ENCODE assay signal across 11 cellular contexts in the genomic region with DNA sequence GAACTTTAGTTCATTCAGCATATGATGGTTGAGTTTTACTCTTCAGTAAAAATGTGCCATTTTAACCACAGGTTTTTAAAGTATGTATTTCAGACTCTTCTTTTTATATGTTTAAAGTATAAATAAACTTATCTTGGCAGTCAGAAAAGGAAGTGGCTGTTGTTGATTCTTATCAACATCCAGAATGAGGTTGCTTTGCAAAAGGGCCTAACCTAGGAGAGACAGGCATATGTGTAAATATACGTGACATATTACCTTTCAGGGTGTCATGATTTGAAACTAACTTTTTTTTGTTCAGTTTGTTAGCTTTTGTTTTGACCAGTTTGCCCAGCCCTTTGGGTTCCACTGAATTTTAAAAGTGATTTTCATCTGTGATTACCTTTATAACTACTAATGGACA. TPM values are rescaled to one million over a fixed set of nuclear protein-coding genes. Genes with fewer than 3 reads are reported as not detected.
DNase-seq lines count a peak whose midpoint lies in the region; ATAC-seq, FAIRE-seq and TF ChIP-seq lines count a peak whose summit lies in the region.
"Had no signal": no experiment of that assay in that cellular context is flagged by ENCODE, and none has a peak within 500 bp of the region (broad histone marks: within the 10 kb centered on the region; RNA-seq: fewer than 3 reads in every experiment).

No MANE protein-coding gene starts in this region.

- no peaks in the 10 kb centered on the region for H3K27me3 ChIP-seq in GM06990 (replicated peaks; ENCODE audit: control insufficient read depth, insufficient read depth, low read length)
- no peaks in the 10 kb centered on the region for H3K27me3 ChIP-seq in KMS-11 (ENCODE audit: insufficient read depth, low read depth)
- no peaks in the 10 kb centered on the region for H3K27me3 ChIP-seq in parathyroid adenoma (ENCODE audit: control insufficient read depth, insufficient read depth, low read length)
- no peaks in the 10 kb centered on the region for H3K27me3 ChIP-seq in uterus

- peaks cover 5% of the 10 kb centered on the region for H3K36me3 Mint-ChIP-seq in activated naive CD8-positive, alpha-beta T cell treated with anti-CD3 and anti-CD28 coated beads, Interleukin-2, amount 50 U/mL, for 24 hours (ENCODE audit: low read depth)

- no peak for TF ChIP-seq POLR2A in uterus (IDR thresholded peaks at IDR 0.05)

- H2AFZ ChIP-seq in KMS-11 (ENCODE audit: low read depth) (no peak overlapping the region), parathyroid adenoma (no peak overlapping the region)

- no peak for ATAC-seq in activated naive CD8-positive, alpha-beta T cell treated with anti-CD3 and anti-CD28 coated beads, Interleukin-2, amount 50 U/mL, for 24 hours
- ATAC-seq: Panc1 had no signal

- peaks cover 2% of the 10 kb centered on the region for H3K36me3 ChIP-seq in GM06990 (ENCODE audit: control insufficient read depth, insufficient read depth, low read length)
- H3K36me3 ChIP-seq in KMS-11 (ENCODE audit: insufficient read depth): no peaks in the 10 kb centered on the region
- H3K36me3 ChIP-seq in parathyroid adenoma (ENCODE audit: control insufficient read depth, insufficient read depth, low read length): no peaks in the 10 kb centered on the region
- no peaks in the 10 kb centered on the region for H3K36me3 ChIP-seq in uterus

- H3K4me3 Mint-ChIP-seq in activated naive CD8-positive, alpha-beta T cell treated with anti-CD3 and anti-CD28 coated beads, Interleukin-2, amount 50 U/mL, for 24 hours: peak overlapping the region; percentile 68

- H3K79me2 ChIP-seq in KMS-11 (ENCODE audit: insufficient read depth, low read depth): peaks cover 100% of the 10 kb centered on the region
- peaks cover 25% of the 10 kb centered on the region for H3K79me2 ChIP-seq in parathyroid adenoma

- H3K4me3 ChIP-seq in GM06990 (replicated peaks; ENCODE audit: low read depth, low read length): peak overlapping the region; percentile 21
- no peak overlapping the region for H3K4me3 ChIP-seq in KMS-11 (IDR thresholded peaks at IDR 0.05; ENCODE audit: insufficient read depth, low read depth, low read length)
- peak overlapping the region; percentile 25 for H3K4me3 ChIP-seq in parathyroid adenoma (ENCODE audit: low read depth, low read length)
- no peak overlapping the region for H3K4me3 ChIP-seq in uterus

- H3K27ac ChIP-seq in KMS-11: no peak overlapping the region
- H3K27ac ChIP-seq in parathyroid adenoma: peak overlapping the region; percentile 75
- peak overlapping the region in 1 of 2 donors; percentile 58 for H3K27ac ChIP-seq in uterus

- H3K27ac Mint-ChIP-seq in activated naive CD8-positive, alpha-beta T cell treated with anti-CD3 and anti-CD28 coated beads, Interleukin-2, amount 50 U/mL, for 24 hours: peak overlapping the region; percentile 66

- peaks cover 89% of the 10 kb centered on the region for H3K4me1 Mint-ChIP-seq in activated naive CD8-positive, alpha-beta T cell treated with anti-CD3 and anti-CD28 coated beads, Interleukin-2, amount 50 U/mL, for 24 hours

- no peaks in the 10 kb centered on the region for H3K9me3 Mint-ChIP-seq in activated naive CD8-positive, alpha-beta T cell treated with anti-CD3 and anti-CD28 coated beads, Interleukin-2, amount 50 U/mL, for 24 hours

- no peak for DNase-seq in GM06990 (ENCODE audit: extremely low read depth, insufficient read length)
- no peak for DNase-seq in activated naive CD8-positive, alpha-beta T cell treated with anti-CD3 and anti-CD28 coated beads, Interleukin-2, amount 50 U/mL, for 24 hours
- no peak for DNase-seq in AML-193 (lab: John Stamatoyannopoulos, UW)
- DNase-seq in uterus: no peak
- DNase-seq in D721Med (ENCODE audit: insufficient read length, low spot score): no peak
- no peak for DNase-seq in SHP77 (lab: John Stamatoyannopoulos, UW)
- DNase-seq: activated effector memory CD4-positive, alpha-beta T cell treated with Interleukin-2 at 50 U/mL for 16 hours; occipital lobe had no signal

- FAIRE-seq in D721Med (lab: Jason Lieb, UNC): no peak

- H3K27me3 Mint-ChIP-seq in activated naive CD8-positive, alpha-beta T cell treated with anti-CD3 and anti-CD28 coated beads, Interleukin-2, amount 50 U/mL, for 24 hours: no peaks in the 10 kb centered on the region

- H3K9ac ChIP-seq in KMS-11 (no peak overlapping the region), parathyroid adenoma (no peak overlapping the region)

- H3K4me2 ChIP-seq in KMS-11 (peak overlapping the region; percentile 31), parathyroid adenoma (ENCODE audit: low read length) (peak overlapping the region; percentile 71)

- TF ChIP-seq CTCF in GM06990 (IDR thresholded peaks at IDR 0.05; ENCODE audit: insufficient read depth, low read length, poor library complexity, severe bottlenecking): no peak
- TF ChIP-seq CTCF in KMS-11 (conservative IDR thresholded peaks at IDR 0.05; ENCODE audit: low read depth, low read length): no peak
- TF ChIP-seq CTCF in parathyroid adenoma (IDR thresholded peaks at IDR 0.05): no peak
- no peak for TF ChIP-seq CTCF in uterus (IDR thresholded peaks at IDR 0.05)
- no peak for TF ChIP-seq CTCF in D721Med (IDR thresholded peaks at IDR 0.05; ENCODE audit: insufficient read depth, missing control alignments)

- intact Hi-C loops in uterus (cut with DNase I; ENCODE audit: low total_unique reads): no loop called here

- peaks cover 36% of the 10 kb centered on the region for H4K20me1 ChIP-seq in KMS-11 (ENCODE audit: insufficient read depth)

- peaks cover 92% of the 10 kb centered on the region for H3K4me1 ChIP-seq in KMS-11 (ENCODE audit: low read depth, poor library complexity, severe bottlenecking)
- H3K4me1 ChIP-seq in parathyroid adenoma: peaks cover 35% of the 10 kb centered on the region
- peaks cover 7 to 22% of the 10 kb centered on the region in 2 donors for H3K4me1 ChIP-seq in uterus

- H3K9me3 ChIP-seq in parathyroid adenoma (ENCODE audit: control insufficient read depth, low read length) (no peaks in the 10 kb centered on the region), uterus (no peaks in the 10 kb centered on the region)

RNA-seq across cellular contexts. Expression of a gene that starts 7.4 kb away (rescaled TPM):
- total RNA-seq in uterus: 100 to 1,000 TPM in 3 of 4 donors, 10 to 100 TPM in 1; 51.7 to 251 (median 214) TPM

Comparison
In these comparisons a context has a peak if more than half of its experiments do, and no peak if none do; other contexts are left out.
1. H3K4me3 ChIP-seq: peak in GM06990 (single experiment) and parathyroid adenoma (single experiment); none in KMS-11 (single experiment) and uterus (0 of 2).